33 cellular contexts compared by ENCODE assay signal in genomic region chr15:68151277-68151676, GRCh38. TPM values are rescaled to one million over a fixed set of nuclear protein-coding genes. Genes with fewer than 3 reads are reported as not detected.
DNase-seq lines count a peak whose midpoint lies in the region; ATAC-seq and TF ChIP-seq lines count a peak whose summit lies in the region.
"Had no signal": no experiment of that assay in that cellular context is flagged by ENCODE, and none has a peak within 500 bp of the region (broad histone marks: within the 10 kb centered on the region; RNA-seq: fewer than 3 reads in every experiment).

No MANE protein-coding gene starts in this region.

- dilution Hi-C loops in mammary epithelial cell (cut with HindIII; ENCODE audit: low sequenced_read_pairs), result loop anchor here (10.0 kb wide), 1 partner anchor 296 kb away; no protein-coding TSS in a partner anchor

- H3K36me3 ChIP-seq in breast epithelium (no peaks in the 10 kb centered on the region), mammary epithelial cell (ENCODE audit: insufficient read depth, low read length) (peaks cover 7% of the 10 kb centered on the region)

- H3K27me3 ChIP-seq in breast epithelium, result no peaks in the 10 kb centered on the region
- no peaks in the 10 kb centered on the region for H3K27me3 ChIP-seq in mammary epithelial cell (ENCODE audit: insufficient read depth, low read length)
- H3K27me3 ChIP-seq: upper lobe of left lung had no signal

- no peak overlapping the region for H3K27ac ChIP-seq in breast epithelium
- no peak overlapping the region for H3K27ac ChIP-seq in mammary epithelial cell (ENCODE audit: insufficient read depth, low read depth, low read length)
- H3K27ac ChIP-seq: 22Rv1, upper lobe of left lung, WERI-Rb-1 had no signal

- H4K20me1 ChIP-seq in mammary epithelial cell (ENCODE audit: insufficient read depth, low read length), result no peaks in the 10 kb centered on the region

- DNase-seq in MCF 10A (ENCODE audit: unreplicated experiment), result peak; percentile 2
- DNase-seq in breast epithelium (ENCODE audit: low spot score in 2 of 2), result no peak
- peak; percentile 51 for DNase-seq in mammary epithelial cell
- peak; percentile 47 for DNase-seq in fibroblast of villous mesenchyme (ENCODE audit: low read depth)
- no peak for DNase-seq in DMS153 treated with DMSO at 0.1 percent for 48 hours (lab: John Stamatoyannopoulos, UW; ENCODE audit: unreplicated experiment)
- no peak for DNase-seq in NCI-H774 (lab: John Stamatoyannopoulos, UW)
- DNase-seq: activated CD4-positive, alpha-beta T cell treated with anti-CD3 and anti-CD28 coated beads for 4 hours; activated CD8-positive, alpha-beta T cell treated with anti-CD3 and anti-CD28 coated beads, Interleukin-2, amount 10 ng/mL, durations not matched to agents 7 days and 5 days; activated naive CD4-positive, alpha-beta T cell treated with anti-CD3 and anti-CD28 coated beads, Interleukin-2, amount 50 U/mL, for 16 hours; amygdala; caudate nucleus; CD4-positive, CD25-positive, alpha-beta regulatory T cell; cortex of kidney; effector memory CD4-positive, alpha-beta T cell; erythroblast; immature natural killer cell; left colon; NCI-H1092; NCI-H1694; NCI-H748 treated with DMSO at 0.1 percent for 48 hours; SHP77; stimulated activated CD4-positive, alpha-beta T cell treated with anti-CD3 and anti-CD28 coated beads, Interleukin-4, amount 100 ng/mL, for 24 hours; substantia nigra; WERI-Rb-1 had no signal

- POLR2A ChIA-PET in MCF 10A (lab: Yijun Ruan, JAX), result interaction anchor here (0.8 to 1.9 kb wide), 2 partner anchors 29 to 97 kb away, joined by 4 to 8 read pairs; partner anchors contain the start of gene PIAS1

- H3K4me1 ChIP-seq in breast epithelium, result no peaks in the 10 kb centered on the region
- peaks cover 7% of the 10 kb centered on the region for H3K4me1 ChIP-seq in mammary epithelial cell (ENCODE audit: insufficient read depth, low read length)

- intact Hi-C loops in MCF 10A (cut with micrococcal nuclease) (no loop called here), breast epithelium (cut with DNase I; ENCODE audit: low total_unique reads) (loop anchor here (5.0 to 10.0 kb wide), 2 partner anchors 286 to 819 kb away; no protein-coding TSS in a partner anchor), mammary epithelial cell (cut with micrococcal nuclease) (no loop called here)

- H3K4me3 ChIP-seq in breast epithelium (no peak overlapping the region), mammary epithelial cell (replicated peaks in 1 of 3; ENCODE audit: insufficient read depth in 1 of 3, low read depth in 2 of 3, low read length in 3 of 3) (no peak overlapping the region), fibroblast of villous mesenchyme (ENCODE audit: low read depth, low read length) (no peak overlapping the region)
- H3K4me3 ChIP-seq: GM12878, HAP-1, upper lobe of left lung had no signal

- H3K36me3 Mint-ChIP-seq in MCF 10A (ENCODE audit: insufficient read depth, unreplicated experiment), result peaks cover 17% of the 10 kb centered on the region

- no peak overlapping the region for H2AFZ ChIP-seq in mammary epithelial cell (ENCODE audit: low read depth, low read length)

- no peak overlapping the region for H3K9ac ChIP-seq in mammary epithelial cell (ENCODE audit: insufficient read depth, low read length)

- H3K9me3 ChIP-seq in breast epithelium, result no peaks in the 10 kb centered on the region
- no peaks in the 10 kb centered on the region for H3K9me3 ChIP-seq in mammary epithelial cell (replicated peaks; ENCODE audit: insufficient read depth, low read length)
- H3K9me3 ChIP-seq: HAP-1, upper lobe of left lung had no signal

- in situ Hi-C loops in mammary epithelial cell (cut with MboI; ENCODE audit: low sequenced_read_pairs in 2 of 2), result loop anchor here in 1 of 2 donors (10.0 kb wide), 1 partner anchor 296 kb away; no protein-coding TSS in a partner anchor

- no peaks in the 10 kb centered on the region for H3K27me3 Mint-ChIP-seq in MCF 10A (ENCODE audit: insufficient read depth, unreplicated experiment)
- H3K27me3 Mint-ChIP-seq: activated T-helper 17 cell treated with anti-CD3 and anti-CD28 coated beads, Interleukin-2, amount 50 U/mL, for 72 hours; CD4-positive, CD25-positive, alpha-beta regulatory T cell had no signal

- no peak for TF ChIP-seq POLR2A in breast epithelium (IDR thresholded peaks at IDR 0.05)

- no peaks in the 10 kb centered on the region for H3K9me3 Mint-ChIP-seq in MCF 10A (ENCODE audit: unreplicated experiment)
- H3K9me3 Mint-ChIP-seq: activated T-helper 17 cell treated with anti-CD3 and anti-CD28 coated beads, Interleukin-2, amount 50 U/mL, for 72 hours; CD4-positive, CD25-positive, alpha-beta regulatory T cell; immature natural killer cell; nephron had no signal

- H3K79me2 ChIP-seq in mammary epithelial cell (ENCODE audit: insufficient read depth, low read length), result peaks cover 12% of the 10 kb centered on the region

- BruUV-seq in MCF 10A (replicated peaks; lab: Mats Ljungman, UMichigan), result no TSS peak
- no TSS peak for BruUV-seq in mammary epithelial cell (replicated peaks; lab: Mats Ljungman, UMichigan)

- peaks cover 31% of the 10 kb centered on the region for H3K4me1 Mint-ChIP-seq in MCF 10A (ENCODE audit: insufficient read depth, unreplicated experiment)

- TF ChIP-seq CTCF in MCF 10A (IDR thresholded peaks at IDR 0.05; ENCODE audit: unreplicated experiment) (no peak), breast epithelium (IDR thresholded peaks at IDR 0.05) (no peak), mammary epithelial cell (conservative IDR thresholded peaks at IDR 0.05 in 1 of 2, IDR thresholded peaks at IDR 0.05 in 1 of 2; ENCODE audit: extremely low read depth in 1 of 2, insufficient read depth in 1 of 2, low read depth in 1 of 2, low read length in 2 of 2) (no peak), fibroblast of villous mesenchyme (IDR thresholded peaks at IDR 0.05; ENCODE audit: insufficient read depth, low read depth, low read length) (no peak)

- WGBS in mammary epithelial cell (ENCODE audit: low coverage, missing lambda C conversion rate), result 33% methylated on average over 1 of the region's 1 CpG

- no peak overlapping the region for H3K4me3 Mint-ChIP-seq in MCF 10A (ENCODE audit: unreplicated experiment)
- H3K4me3 Mint-ChIP-seq: activated CD8-positive, alpha-beta T cell treated with anti-CD3 and anti-CD28 coated beads, Interleukin-2, amount 10 ng/mL, durations not matched to agents 7 days and 5 days; activated T-helper 17 cell treated with anti-CD3 and anti-CD28 coated beads, Interleukin-2, amount 50 U/mL, for 72 hours; CD4-positive, CD25-positive, alpha-beta regulatory T cell; immature natural killer cell; nephron had no signal

- no peak overlapping the region for H3K27ac Mint-ChIP-seq in MCF 10A (ENCODE audit: low read depth, unreplicated experiment)
- H3K27ac Mint-ChIP-seq: activated CD8-positive, alpha-beta T cell treated with anti-CD3 and anti-CD28 coated beads, Interleukin-2, amount 10 ng/mL, durations not matched to agents 7 days and 5 days; activated T-helper 17 cell treated with anti-CD3 and anti-CD28 coated beads, Interleukin-2, amount 50 U/mL, for 72 hours; CD4-positive, CD25-positive, alpha-beta regulatory T cell; immature natural killer cell; nephron had no signal

- H3K4me2 ChIP-seq in mammary epithelial cell (ENCODE audit: insufficient read depth, low read depth, low read length), result no peak overlapping the region

- ATAC-seq in GM18511 (IDR thresholded peaks at IDR 0.05; ENCODE audit: unreplicated experiment) (no peak), HG02970 (IDR thresholded peaks at IDR 0.05; ENCODE audit: low FRiP score, unreplicated experiment) (no peak)
- ATAC-seq: activated CD8-positive, alpha-beta T cell treated with anti-CD3 and anti-CD28 coated beads, Interleukin-2, amount 10 ng/mL, durations not matched to agents 7 days and 5 days; activated T-helper 17 cell treated with anti-CD3 and anti-CD28 coated beads, Interleukin-2, amount 50 U/mL, for 72 hours; GM12878; left colon; Panc1 had no signal

- CTCF ChIA-PET in MCF 10A (lab: Yijun Ruan, JAX), result interaction anchor here (0.6 to 7.6 kb wide), 2 partner anchors 28 to 289 kb away, joined by 3 to 90 read pairs; no protein-coding TSS in a partner anchor
- CTCF ChIA-PET in mammary epithelial cell (lab: Charles Lee; ENCODE audit: low non-redundant PET), result no interaction called here

RNA-seq across cellular contexts. Expression of gene CALML4, which starts 53.9 kb away (rescaled TPM):
- total RNA-seq in MCF 10A (2022) (2.3 and 3.3 TPM in 2 replicates), breast epithelium (1 to 10 TPM; 5.3 to 7.9 (median 6.0) TPM), mammary epithelial cell (1 to 10 TPM; 1.2 to 5.6 TPM), fibroblast of villous mesenchyme (1.7 and 1.9 TPM in 2 replicates)
- polyA plus RNA-seq in mammary epithelial cell, result 1.9 TPM
- 0.78 TPM for polyA minus RNA-seq in mammary epithelial cell

Comparison
In these comparisons a context has a peak if more than half of its experiments do, and no peak if none do; other contexts are left out.
1. DNase-seq: peak in MCF 10A (single experiment), mammary epithelial cell (single experiment) and fibroblast of villous mesenchyme (single experiment); none in breast epithelium (0 of 2), DMS153 treated with DMSO at 0.1 percent for 48 hours (single experiment) and NCI-H774 (single experiment).